18 cellular contexts compared by ENCODE assay signal in genomic region chr22:17479129-17479528, GRCh38.
"Had no signal": no experiment of that assay in that cellular context is flagged by ENCODE, and none has a peak within 500 bp of the region (broad histone marks: within the 10 kb centered on the region; RNA-seq: fewer than 3 reads in every experiment).

No MANE protein-coding gene starts in this region.

- H3K4me1 Mint-ChIP-seq: activated CD4-positive, alpha-beta T cell treated with anti-CD3 and anti-CD28 coated beads, Interleukin-2, amount 10 ng/mL, durations not matched to agents 24 days and 14 days had no signal

- H3K9me3 Mint-ChIP-seq: activated CD4-positive, alpha-beta T cell treated with anti-CD3 and anti-CD28 coated beads, Interleukin-2, amount 10 ng/mL, durations not matched to agents 24 days and 14 days; activated CD8-positive, alpha-beta T cell treated with anti-CD3 and anti-CD28 coated beads for 36 hours; activated naive CD4-positive, alpha-beta T cell treated with anti-CD3 and anti-CD28 coated beads for 36 hours; memory B cell; neural progenitor cell had no signal

- H3K4me2 ChIP-seq: neural progenitor cell had no signal

- H2AFZ ChIP-seq: neural progenitor cell had no signal

- H3K27ac ChIP-seq: body of pancreas, dorsolateral prefrontal cortex, neural progenitor cell, skin epidermis, tibial nerve, uterus had no signal

- H3K9ac ChIP-seq: neural progenitor cell had no signal

- H3K27ac Mint-ChIP-seq: activated CD4-positive, alpha-beta T cell treated with anti-CD3 and anti-CD28 coated beads, Interleukin-2, amount 10 ng/mL, durations not matched to agents 24 days and 14 days; activated CD8-positive, alpha-beta T cell treated with anti-CD3 and anti-CD28 coated beads for 36 hours; activated naive CD4-positive, alpha-beta T cell treated with anti-CD3 and anti-CD28 coated beads for 36 hours; memory B cell had no signal

- H3K36me3 Mint-ChIP-seq: memory B cell had no signal

- ATAC-seq: activated CD8-positive, alpha-beta T cell treated with anti-CD3 and anti-CD28 coated beads for 36 hours; body of pancreas; psoas muscle; right cardiac atrium; stimulated activated naive CD8-positive, alpha-beta T cell treated with anti-CD3 and anti-CD28 coated beads, Interleukin-15, Interleukin-2, amounts not matched to agents 100 U/mL and 50 U/mL, for 24 hours had no signal

- H3K27me3 ChIP-seq: body of pancreas, neural progenitor cell, tibial nerve, uterus had no signal

- H3K4me3 Mint-ChIP-seq: activated CD4-positive, alpha-beta T cell treated with anti-CD3 and anti-CD28 coated beads, Interleukin-2, amount 10 ng/mL, durations not matched to agents 24 days and 14 days; activated CD8-positive, alpha-beta T cell treated with anti-CD3 and anti-CD28 coated beads for 36 hours; activated naive CD4-positive, alpha-beta T cell treated with anti-CD3 and anti-CD28 coated beads for 36 hours; memory B cell; neural progenitor cell had no signal

- H3K4me3 ChIP-seq: body of pancreas, neural progenitor cell, psoas muscle, skin epidermis, tibial nerve, uterus had no signal

- DNase-seq: activated CD4-positive, alpha-beta T cell treated with anti-CD3 and anti-CD28 coated beads, Interleukin-2, amount 10 ng/mL, durations not matched to agents 24 days and 14 days; activated CD4-positive, CD25-positive, alpha-beta regulatory T cell; activated CD8-positive, alpha-beta T cell treated with anti-CD3 and anti-CD28 coated beads for 36 hours; activated naive CD4-positive, alpha-beta T cell treated with anti-CD3 and anti-CD28 coated beads for 36 hours; activated T-cell treated with anti-CD3 and anti-CD28 coated beads, Interleukin-2, amount 50 U/mL, for 1 hour; body of pancreas; central memory CD4-positive, alpha-beta T cell; dorsolateral prefrontal cortex; foreskin melanocyte; head of caudate nucleus; psoas muscle; right cardiac atrium; stimulated activated naive CD8-positive, alpha-beta T cell treated with anti-CD3 and anti-CD28 coated beads, Interleukin-15, Interleukin-2, amounts not matched to agents 100 U/mL and 50 U/mL, for 24 hours; uterus had no signal

- H3K4me1 ChIP-seq: body of pancreas, tibial nerve, uterus had no signal

- H3K36me3 ChIP-seq: tibial nerve, uterus had no signal

- H3K9me3 ChIP-seq: body of pancreas, psoas muscle, tibial nerve, uterus had no signal
